ENCODE assay signal across 8 cellular contexts in genomic region chr1:204408074-204408507, GRCh38. TPM values are rescaled to one million over a fixed set of nuclear protein-coding genes. Genes with fewer than 3 reads are reported as not detected.
A peak's percentile ranks its signal among the peaks of the same experiment; 100 is the strongest.
DNase-seq lines count a peak whose midpoint lies in the region; ATAC-seq lines count a peak whose summit lies in the region.

No MANE protein-coding gene starts in this region.

- H3K4me3 ChIP-seq in rectal smooth muscle tissue (ENCODE audit: low read length): peak overlapping the region; percentile 100

- H3K27me3 ChIP-seq in rectal smooth muscle tissue (ENCODE audit: control insufficient read depth, insufficient read depth, low read length): no peaks in the 10 kb centered on the region

- H3K27ac ChIP-seq in rectal smooth muscle tissue (ENCODE audit: low read depth, low read length): peak overlapping the region; percentile 54

- H3K36me3 ChIP-seq in rectal smooth muscle tissue (ENCODE audit: control insufficient read depth, insufficient read depth, low read length): peaks cover 15% of the 10 kb centered on the region

- no peak overlapping the region for H3K9ac ChIP-seq in rectal smooth muscle tissue (ENCODE audit: low read length)

- H3K4me1 ChIP-seq in rectal smooth muscle tissue (ENCODE audit: control insufficient read depth, insufficient read depth, low read length): peaks cover 9% of the 10 kb centered on the region

- DNase-seq in activated CD4-positive, alpha-beta T cell treated with anti-CD3 and anti-CD28 coated beads for 48 hours: peak; percentile 27
- DNase-seq in activated CD4-positive, alpha-beta T cell treated with anti-CD3 and anti-CD28 coated beads, Interleukin-2, amount 50 U/mL, for 4 hours: no peak
- DNase-seq in NCI-H2227 treated with DMSO at 0.1 percent for 48 hours (lab: John Stamatoyannopoulos, UW) (peak; percentile 39), amniotic stem cell (lab: John Stamatoyannopoulos, UW) (peak; percentile 43), hepatic stellate cell (ENCODE audit: low spot score) (peak; percentile 21), occipital lobe (lab: John Stamatoyannopoulos, UW) (no peak)

- ATAC-seq in HG03432 (IDR thresholded peaks at IDR 0.05; ENCODE audit: unreplicated experiment): no peak

RNA-seq across cellular contexts. Expression of gene PPP1R15B, which starts 3.5 kb away (rescaled TPM):
- 43.4 TPM for total RNA-seq in occipital lobe

RNA-seq across cellular contexts. Expression of gene PLEKHA6, which starts 48.4 kb away (rescaled TPM):
- total RNA-seq in occipital lobe: 7.5 TPM

Comparison
In these comparisons a context has a peak if more than half of its experiments do, and no peak if none do; other contexts are left out.
1. DNase-seq: peak in activated CD4-positive, alpha-beta T cell treated with anti-CD3 and anti-CD28 coated beads for 48 hours (single experiment), NCI-H2227 treated with DMSO at 0.1 percent for 48 hours (single experiment), amniotic stem cell (single experiment) and hepatic stellate cell (single experiment); none in activated CD4-positive, alpha-beta T cell treated with anti-CD3 and anti-CD28 coated beads, Interleukin-2, amount 50 U/mL, for 4 hours (0 of 2) and occipital lobe (single experiment).